In the genomic region with DNA sequence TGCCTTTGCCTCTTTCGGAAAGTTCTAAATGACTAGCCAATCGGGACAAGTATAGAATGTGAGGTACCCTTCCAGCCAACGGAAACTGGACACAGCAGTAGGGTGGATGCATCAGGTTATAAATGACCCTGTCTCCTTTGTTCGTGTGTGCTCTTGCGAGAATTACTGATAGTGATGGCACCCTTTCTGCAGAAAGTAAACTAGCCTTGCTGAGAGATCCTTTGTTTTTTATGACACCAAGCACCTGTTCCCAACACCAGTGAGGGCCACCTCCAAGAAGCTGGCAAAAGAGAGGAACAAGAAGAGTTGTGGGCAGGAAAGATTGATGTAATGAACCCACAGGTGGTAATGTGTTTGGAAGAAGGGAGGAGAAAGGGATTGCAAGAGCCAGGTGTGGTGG, we compare ENCODE assay signal across 1 cellular context.
A peak's percentile ranks its signal among the peaks of the same experiment; 100 is the strongest.
TF ChIP-seq lines count a peak whose summit lies in the region.

No MANE protein-coding gene starts in this region.

TF ChIP-seq in K562, 482 proteins besides CTCF, POLR2A, EP300 and RAD21:
- TF ChIP-seq CBX3 (IDR thresholded peaks at IDR 0.05; ENCODE audit: borderline replicate concordance in 1 of 2, low read length in 2 of 2) (peak in 1 of 2 experiments; percentile 81; a peak in 1 of 3 replicates), DIDO1 (tag; IDR thresholded peaks at IDR 0.05; ENCODE audit: low read depth) (no peak), TRIM28 (IDR thresholded peaks at IDR 0.05) (0 out of 2 replicates have a peak, but pooled peaks have one; percentile 31), CBX5 (IDR thresholded peaks at IDR 0.05; ENCODE audit: borderline replicate concordance, low read depth) (peak; percentile 84), NBN (IDR thresholded peaks at IDR 0.05; ENCODE audit: low read depth) (no peak)
- TF ChIP-seq, protein P1, sequence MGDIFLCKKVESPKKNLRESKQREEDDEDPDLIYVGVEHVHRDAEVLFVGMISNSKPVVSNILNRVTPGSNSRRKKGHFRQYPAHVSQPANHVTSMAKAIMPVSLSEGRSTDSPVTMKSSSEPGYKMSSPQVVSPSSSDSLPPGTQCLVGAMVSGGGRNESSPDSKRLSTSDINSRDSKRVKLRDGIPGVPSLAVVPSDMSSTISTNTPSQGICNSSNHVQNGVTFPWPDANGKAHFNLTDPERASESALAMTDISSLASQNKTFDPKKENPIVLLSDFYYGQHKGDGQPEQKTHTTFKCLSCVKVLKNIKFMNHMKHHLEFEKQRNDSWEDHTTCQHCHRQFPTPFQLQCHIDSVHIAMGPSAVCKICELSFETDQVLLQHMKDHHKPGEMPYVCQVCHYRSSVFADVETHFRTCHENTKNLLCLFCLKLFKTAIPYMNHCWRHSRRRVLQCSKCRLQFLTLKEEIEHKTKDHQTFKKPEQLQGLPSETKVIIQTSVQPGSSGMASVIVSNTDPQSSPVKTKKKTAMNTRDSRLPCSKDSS (IDR thresholded peaks at IDR 0.05; ENCODE audit: low read depth, partially characterized antibody): peak; percentile 75
